In genomic region chr11:114075891-114076441, GRCh38 we compare ENCODE assay signal across 8 cellular contexts. TPM values are rescaled to one million over a fixed set of nuclear protein-coding genes. Genes with fewer than 3 reads are reported as not detected.
DNase-seq lines count a peak whose midpoint lies in the region; ATAC-seq and TF ChIP-seq lines count a peak whose summit lies in the region.

No MANE protein-coding gene starts in this region.

- intact Hi-C loops in adrenal gland (cut with DNase I), result no loop called here

- WGBS in adrenal gland, 4 donors, result 27 to 29% (median 27%) methylated on average over 18 of the region's 18 CpGs

- ATAC-seq in GM18498 (IDR thresholded peaks at IDR 0.05; ENCODE audit: unreplicated experiment), result no peak
- no peak for ATAC-seq in HG03521 (IDR thresholded peaks at IDR 0.05; ENCODE audit: unreplicated experiment)

- peak overlapping the region in 3 of 5 donors; percentile 57 to 91 (median 74) for H3K27ac ChIP-seq in adrenal gland

- H3K4me3 Mint-ChIP-seq in immature natural killer cell, result peak overlapping the region; percentile 82 to 94 (median 89)
- H3K4me3 Mint-ChIP-seq in stimulated activated naive CD8-positive, alpha-beta T cell treated with anti-CD3 and anti-CD28 coated beads, Interleukin-15, Interleukin-2, amounts not matched to agents 100 ng/mL and 50 ng/mL, for 24 hours, result peak overlapping the region; percentile 35

- TF ChIP-seq POLR2A in adrenal gland (IDR thresholded peaks at IDR 0.05), result no peak

- TF ChIP-seq CTCF in adrenal gland (IDR thresholded peaks at IDR 0.05), result peak; percentile 68 to 85 (median 82)

- H3K4me1 Mint-ChIP-seq in immature natural killer cell, result peaks cover 98 to 100% of the 10 kb centered on the region in 2 donors
- H3K4me1 Mint-ChIP-seq in stimulated activated naive CD8-positive, alpha-beta T cell treated with anti-CD3 and anti-CD28 coated beads, Interleukin-15, Interleukin-2, amounts not matched to agents 100 ng/mL and 50 ng/mL, for 24 hours (ENCODE audit: low read depth), result peaks cover 83% of the 10 kb centered on the region

- peaks cover 90 to 98% of the 10 kb centered on the region in 2 donors for H3K4me1 ChIP-seq in adrenal gland (replicated peaks in 1 of 2)

- H3K9me3 ChIP-seq in adrenal gland (replicated peaks in 1 of 3), result no peaks in the 10 kb centered on the region

- DNase-seq in GM03348 (ENCODE audit: low spot score) (peak; percentile 83), NCI-H69 (lab: John Stamatoyannopoulos, UW) (peak; percentile 32), adrenal gland (peak; percentile 70 to 89 (median 80)), immature natural killer cell (peak; percentile 84 to 87 (median 85)), GM19240 (ENCODE audit: insufficient read length, low spot score) (no peak)

- no peaks in the 10 kb centered on the region for H3K9me3 Mint-ChIP-seq in immature natural killer cell
- H3K9me3 Mint-ChIP-seq in stimulated activated naive CD8-positive, alpha-beta T cell treated with anti-CD3 and anti-CD28 coated beads, Interleukin-15, Interleukin-2, amounts not matched to agents 100 ng/mL and 50 ng/mL, for 24 hours, result no peaks in the 10 kb centered on the region

- H3K4me3 ChIP-seq in adrenal gland, result peak overlapping the region in 1 of 4 donors; percentile 38

- H3K27me3 Mint-ChIP-seq in immature natural killer cell (ENCODE audit: low read depth in 3 of 3), result peaks cover 33 to 47% (median 40%) of the 10 kb centered on the region in 3 donors
- no peaks in the 10 kb centered on the region for H3K27me3 Mint-ChIP-seq in stimulated activated naive CD8-positive, alpha-beta T cell treated with anti-CD3 and anti-CD28 coated beads, Interleukin-15, Interleukin-2, amounts not matched to agents 100 ng/mL and 50 ng/mL, for 24 hours

- peak overlapping the region; percentile 96 to 100 (median 99) for H3K27ac Mint-ChIP-seq in immature natural killer cell
- peak overlapping the region; percentile 54 for H3K27ac Mint-ChIP-seq in stimulated activated naive CD8-positive, alpha-beta T cell treated with anti-CD3 and anti-CD28 coated beads, Interleukin-15, Interleukin-2, amounts not matched to agents 100 ng/mL and 50 ng/mL, for 24 hours

- peaks cover 0 to 27% of the 10 kb centered on the region in 2 donors for H3K36me3 ChIP-seq in adrenal gland (replicated peaks in 1 of 2)

- no peaks in the 10 kb centered on the region for H3K27me3 ChIP-seq in adrenal gland

- H3K36me3 Mint-ChIP-seq in immature natural killer cell, result peaks cover 0 to 15% (median 0%) of the 10 kb centered on the region in 3 donors
- H3K36me3 Mint-ChIP-seq in stimulated activated naive CD8-positive, alpha-beta T cell treated with anti-CD3 and anti-CD28 coated beads, Interleukin-15, Interleukin-2, amounts not matched to agents 100 ng/mL and 50 ng/mL, for 24 hours (ENCODE audit: low read depth), result no peaks in the 10 kb centered on the region

RNA-seq across cellular contexts. Expression of gene ZBTB16, which starts 16.5 kb away (rescaled TPM):
- 100 to 1,000 TPM in 1 of 8 donors, 10 to 100 TPM in 7; 25.3 to 119 (median 68.6) TPM for total RNA-seq in adrenal gland
- 10 to 100 TPM; 16.0 to 36.0 (median 16.0) TPM for polyA plus RNA-seq in adrenal gland
- polyA plus RNA-seq in immature natural killer cell, result 100 to 1,000 TPM in 1 of 3 donors, 10 to 100 TPM in 2; 90.4 to 197 (median 92.5) TPM
